In the genomic region with DNA sequence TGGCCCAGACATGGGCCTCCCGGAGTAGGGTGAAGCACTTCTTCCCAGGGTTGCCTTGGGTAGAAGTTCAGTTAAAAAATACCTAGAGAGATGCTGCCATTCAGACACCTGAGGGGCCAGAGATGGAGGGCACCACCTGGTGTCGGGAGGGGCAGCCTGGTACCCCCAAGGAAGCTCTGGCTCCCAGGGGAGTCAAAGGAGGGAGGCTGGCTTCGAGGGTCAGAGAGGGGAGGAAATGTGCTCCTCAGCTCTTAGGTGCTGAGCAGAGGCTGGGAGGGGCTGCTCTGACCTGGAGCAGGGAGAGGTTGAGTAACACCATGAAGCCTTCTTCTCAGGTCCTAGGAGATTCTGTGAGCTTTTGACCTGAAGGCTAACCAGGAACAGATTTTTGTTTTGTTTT, we compare ENCODE assay signal across 9 cellular contexts. TPM values are rescaled to one million over a fixed set of nuclear protein-coding genes. Genes with fewer than 3 reads are reported as not detected.
DNase-seq lines count a peak whose midpoint lies in the region; ATAC-seq lines count a peak whose summit lies in the region.
"Had no signal": no experiment of that assay in that cellular context is flagged by ENCODE, and none has a peak within 500 bp of the region (broad histone marks: within the 10 kb centered on the region; RNA-seq: fewer than 3 reads in every experiment).

No MANE protein-coding gene starts in this region.

- H3K27me3 ChIP-seq in iPS-20b (ENCODE audit: insufficient read depth, low read length): peaks cover 8% of the 10 kb centered on the region
- no peaks in the 10 kb centered on the region for H3K27me3 ChIP-seq in subcutaneous abdominal adipose tissue (ENCODE audit: control insufficient read depth in 5 of 5, insufficient read depth in 4 of 5, low read length in 5 of 5)

- H3K9ac ChIP-seq in iPS-20b (ENCODE audit: low read depth, low read length) (no peak overlapping the region), subcutaneous abdominal adipose tissue (ENCODE audit: low read length in 5 of 5) (peak overlapping the region in 3 of 5 donors; percentile 73 to 87 (median 84))

- H3K36me3 Mint-ChIP-seq in T-helper 2 cell treated with Interferon-gamma antibody and Interleukin-4, amounts not matched to agents 5 μg/mL and 100 μg/mL, for 36 hours (ENCODE audit: low read depth): peaks cover 24% of the 10 kb centered on the region
- peaks cover 21% of the 10 kb centered on the region for H3K36me3 Mint-ChIP-seq in activated CD8-positive, alpha-beta T cell treated with anti-CD3 and anti-CD28 coated beads, Interleukin-2, amount 10 ng/mL, durations not matched to agents 7 days and 5 days (ENCODE audit: low read depth)

- H3K27ac Mint-ChIP-seq in T-helper 2 cell treated with Interferon-gamma antibody and Interleukin-4, amounts not matched to agents 5 μg/mL and 100 μg/mL, for 36 hours: peak overlapping the region; percentile 76
- peak overlapping the region; percentile 93 for H3K27ac Mint-ChIP-seq in activated CD8-positive, alpha-beta T cell treated with anti-CD3 and anti-CD28 coated beads, Interleukin-2, amount 10 ng/mL, durations not matched to agents 7 days and 5 days

- CTCF ChIA-PET in activated CD8-positive, alpha-beta T cell treated with anti-CD3 and anti-CD28 coated beads, Interleukin-2, amount 10 ng/mL, durations not matched to agents 7 days and 5 days (lab: Charles Lee): interaction anchor here (0.6 to 3.8 kb wide), 8 partner anchors 9 to 456 kb away, joined by 3 to 20 read pairs (median 5); partner anchors contain the start of gene ALG8

- H3K36me3 ChIP-seq in iPS-20b (ENCODE audit: insufficient read depth, low read depth, low read length) (no peaks in the 10 kb centered on the region), subcutaneous abdominal adipose tissue (ENCODE audit: control insufficient read depth in 5 of 5, insufficient read depth in 5 of 5, low read length in 5 of 5) (peaks cover 0 to 6% (median 2%) of the 10 kb centered on the region in 5 donors)

- H3K9me3 Mint-ChIP-seq in T-helper 2 cell treated with Interferon-gamma antibody and Interleukin-4, amounts not matched to agents 5 μg/mL and 100 μg/mL, for 36 hours: no peaks in the 10 kb centered on the region
- H3K9me3 Mint-ChIP-seq in activated CD8-positive, alpha-beta T cell treated with anti-CD3 and anti-CD28 coated beads, Interleukin-2, amount 10 ng/mL, durations not matched to agents 7 days and 5 days (ENCODE audit: insufficient read depth): no peaks in the 10 kb centered on the region

- peak overlapping the region; percentile 98 for H3K4me3 Mint-ChIP-seq in T-helper 2 cell treated with Interferon-gamma antibody and Interleukin-4, amounts not matched to agents 5 μg/mL and 100 μg/mL, for 36 hours
- peak overlapping the region; percentile 99 for H3K4me3 Mint-ChIP-seq in activated CD8-positive, alpha-beta T cell treated with anti-CD3 and anti-CD28 coated beads, Interleukin-2, amount 10 ng/mL, durations not matched to agents 7 days and 5 days

- DNase-seq in T-helper 2 cell treated with Interferon-gamma antibody and Interleukin-4, amounts not matched to agents 5 μg/mL and 100 μg/mL, for 36 hours (ENCODE audit: low spot score): no peak
- DNase-seq in T-helper 2 cell: no peak
- DNase-seq in activated CD8-positive, alpha-beta T cell treated with anti-CD3 and anti-CD28 coated beads, Interleukin-2, amount 10 ng/mL, durations not matched to agents 7 days and 5 days: no peak
- no peak for DNase-seq in DMS153 (lab: John Stamatoyannopoulos, UW)
- DNase-seq: NCI-H446 had no signal

- H3K4me3 ChIP-seq in iPS-20b (ENCODE audit: low read length) (peak overlapping the region; percentile 83; the same call in 1 of the 2 replicates), subcutaneous abdominal adipose tissue (ENCODE audit: low read depth in 1 of 5, low read length in 5 of 5) (peak overlapping the region in 4 of 5 donors; percentile 69 to 97 (median 92))

- no peak overlapping the region for H3K27ac ChIP-seq in iPS-20b (ENCODE audit: low read length)
- peak overlapping the region; percentile 60 for H3K27ac ChIP-seq in subcutaneous abdominal adipose tissue (ENCODE audit: low read depth, low read length)

- ATAC-seq in activated CD8-positive, alpha-beta T cell treated with anti-CD3 and anti-CD28 coated beads, Interleukin-2, amount 10 ng/mL, durations not matched to agents 7 days and 5 days: no peak
- no peak for ATAC-seq in HG02885 (IDR thresholded peaks at IDR 0.05; ENCODE audit: poor library complexity, unreplicated experiment)
- no peak for ATAC-seq in HG03025 (IDR thresholded peaks at IDR 0.05; ENCODE audit: low FRiP score, unreplicated experiment)

- no peaks in the 10 kb centered on the region for H3K27me3 Mint-ChIP-seq in T-helper 2 cell treated with Interferon-gamma antibody and Interleukin-4, amounts not matched to agents 5 μg/mL and 100 μg/mL, for 36 hours (ENCODE audit: low read depth)
- no peaks in the 10 kb centered on the region for H3K27me3 Mint-ChIP-seq in activated CD8-positive, alpha-beta T cell treated with anti-CD3 and anti-CD28 coated beads, Interleukin-2, amount 10 ng/mL, durations not matched to agents 7 days and 5 days (ENCODE audit: low read depth)

- POLR2A ChIA-PET in activated CD8-positive, alpha-beta T cell treated with anti-CD3 and anti-CD28 coated beads, Interleukin-2, amount 10 ng/mL, durations not matched to agents 7 days and 5 days (lab: Charles Lee): interaction anchor here (0.9 to 2.1 kb wide), 4 partner anchors 10 to 50 kb away, joined by 4 to 10 read pairs (median 6); partner anchors contain the start of gene ALG8

- H3K4me1 ChIP-seq in iPS-20b (ENCODE audit: insufficient read depth, low read length) (peaks cover 5% of the 10 kb centered on the region; the same call in 1 of the 2 replicates), subcutaneous abdominal adipose tissue (ENCODE audit: control insufficient read depth in 5 of 5, insufficient read depth in 5 of 5, low read length in 5 of 5) (peaks cover 4 to 61% (median 50%) of the 10 kb centered on the region in 5 donors)

- peaks cover 51% of the 10 kb centered on the region for H3K4me1 Mint-ChIP-seq in T-helper 2 cell treated with Interferon-gamma antibody and Interleukin-4, amounts not matched to agents 5 μg/mL and 100 μg/mL, for 36 hours (ENCODE audit: low read depth)
- peaks cover 63% of the 10 kb centered on the region for H3K4me1 Mint-ChIP-seq in activated CD8-positive, alpha-beta T cell treated with anti-CD3 and anti-CD28 coated beads, Interleukin-2, amount 10 ng/mL, durations not matched to agents 7 days and 5 days (ENCODE audit: low read depth)

- H3K9me3 ChIP-seq in iPS-20b (ENCODE audit: insufficient read depth, low read depth, low read length) (no peaks in the 10 kb centered on the region), subcutaneous abdominal adipose tissue (ENCODE audit: control insufficient read depth in 5 of 5, low read length in 5 of 5) (no peaks in the 10 kb centered on the region)

RNA-seq across cellular contexts. Expression of gene USP35, which starts 1.1 kb away (rescaled TPM):
- total RNA-seq in activated CD8-positive, alpha-beta T cell treated with anti-CD3 and anti-CD28 coated beads, Interleukin-2, amount 10 ng/mL, durations not matched to agents 7 days and 5 days: 10 to 100 TPM; 11.9 to 12.8 TPM

RNA-seq across cellular contexts. Expression of gene KCTD21, which starts 1.4 kb away (rescaled TPM):
- total RNA-seq in activated CD8-positive, alpha-beta T cell treated with anti-CD3 and anti-CD28 coated beads, Interleukin-2, amount 10 ng/mL, durations not matched to agents 7 days and 5 days: 1 to 10 TPM; 7.1 to 7.8 TPM

RNA-seq across cellular contexts. Expression of gene ALG8, which starts 50.4 kb away (rescaled TPM):
- total RNA-seq in activated CD8-positive, alpha-beta T cell treated with anti-CD3 and anti-CD28 coated beads, Interleukin-2, amount 10 ng/mL, durations not matched to agents 7 days and 5 days: 10 to 100 TPM; 49.9 to 51.7 TPM
